In the genomic region with DNA sequence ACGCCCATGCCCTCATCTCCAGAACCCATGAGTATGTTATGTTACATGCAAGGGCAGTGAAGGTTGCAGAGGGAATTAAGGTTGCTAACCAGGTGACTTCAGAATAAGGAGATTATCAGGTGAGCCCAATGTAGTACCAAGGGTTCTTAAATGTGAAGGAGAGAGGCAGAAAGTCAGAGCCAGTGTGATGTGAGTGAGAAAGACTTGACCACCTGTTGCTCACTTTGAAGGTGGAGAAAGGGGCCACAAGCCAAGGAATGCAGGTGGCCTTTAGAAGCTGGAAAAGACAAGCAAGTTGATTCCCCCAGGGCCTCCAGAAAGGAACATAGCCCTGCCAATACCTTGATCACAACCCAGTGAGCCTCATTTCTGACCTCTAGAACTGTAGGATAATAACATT, we compare ENCODE assay signal across 27 cellular contexts.
"Had no signal": no experiment of that assay in that cellular context is flagged by ENCODE, and none has a peak within 500 bp of the region (broad histone marks: within the 10 kb centered on the region; RNA-seq: fewer than 3 reads in every experiment).

No MANE protein-coding gene starts in this region.

- DNase-seq: naive thymus-derived CD4-positive, alpha-beta T cell; natural killer cell; occipital lobe; pancreas; retina; right cardiac atrium; right lobe of liver; sigmoid colon; small intestine; stimulated activated CD4-positive, alpha-beta T cell treated with anti-CD3 and anti-CD28 coated beads, Interleukin-15, amount 100 ng/mL, for 24 hours; stimulated activated CD4-positive, alpha-beta T cell treated with anti-CD3 and anti-CD28 coated beads, Interleukin-2, amount 100 ng/mL, for 24 hours; stimulated activated CD4-positive, alpha-beta T cell treated with anti-CD3 and anti-CD28 coated beads, Interleukin-2, amount 100 ng/mL, for 48 hours; stimulated activated CD4-positive, alpha-beta T cell treated with anti-CD3 and anti-CD28 coated beads, Interleukin-4, amount 100 ng/mL, for 24 hours; stimulated activated naive B cell treated with anti-CD40 and anti-IgM and Interleukin-4, amounts not matched to agents 10 μg/mL and 1 μg/mL and 100 μg/mL, for 72 hours; stimulated activated naive CD4-positive, alpha-beta T cell treated with Interleukin-2 at 50 U/mL for 16 hours; stomach; thyroid gland; trophoblast cell; upper lobe of right lung; uterus had no signal

- H3K4me3 Mint-ChIP-seq: naive thymus-derived CD4-positive, alpha-beta T cell; natural killer cell; nephron; neural progenitor cell; stimulated activated effector memory CD8-positive, alpha-beta T cell treated with anti-CD3 and anti-CD28 coated beads, Interleukin-12 subunit alpha, Interleukin-12 subunit beta, amount 100 ng/mL, for 72 hours; stimulated activated naive B cell treated with anti-CD40 and anti-IgM and Interleukin-4, amounts not matched to agents 10 μg/mL and 1 μg/mL and 100 μg/mL, for 72 hours; stimulated activated naive CD8-positive, alpha-beta T cell treated with anti-CD3 and anti-CD28 coated beads, Interleukin-15, Interleukin-2, amounts not matched to agents 100 ng/mL and 50 ng/mL, for 24 hours had no signal

- H3K9me3 ChIP-seq: pancreas, prostate gland, right lobe of liver, stomach, thoracic aorta, thyroid gland, upper lobe of right lung, uterus had no signal

- H3K4me3 ChIP-seq: neural progenitor cell, pancreas, prostate gland, right lobe of liver, sigmoid colon, stomach, thoracic aorta, thyroid gland, tibial nerve, upper lobe of right lung, uterus had no signal

- H3K27ac Mint-ChIP-seq: naive thymus-derived CD4-positive, alpha-beta T cell; natural killer cell; neural progenitor cell; stimulated activated effector memory CD8-positive, alpha-beta T cell treated with anti-CD3 and anti-CD28 coated beads, Interleukin-12 subunit alpha, Interleukin-12 subunit beta, amount 100 ng/mL, for 72 hours; stimulated activated naive B cell treated with anti-CD40 and anti-IgM and Interleukin-4, amounts not matched to agents 10 μg/mL and 1 μg/mL and 100 μg/mL, for 72 hours; stimulated activated naive CD8-positive, alpha-beta T cell treated with anti-CD3 and anti-CD28 coated beads, Interleukin-15, Interleukin-2, amounts not matched to agents 100 ng/mL and 50 ng/mL, for 24 hours had no signal

- H3K9me3 Mint-ChIP-seq: natural killer cell; stimulated activated effector memory CD8-positive, alpha-beta T cell treated with anti-CD3 and anti-CD28 coated beads, Interleukin-12 subunit alpha, Interleukin-12 subunit beta, amount 100 ng/mL, for 72 hours; stimulated activated naive CD8-positive, alpha-beta T cell treated with anti-CD3 and anti-CD28 coated beads, Interleukin-15, Interleukin-2, amounts not matched to agents 100 ng/mL and 50 ng/mL, for 24 hours had no signal

- H3K27ac ChIP-seq: neural progenitor cell, pancreas, prostate gland, right lobe of liver, sigmoid colon, stomach, thoracic aorta, thyroid gland, tibial nerve, upper lobe of right lung, uterus had no signal

- H3K36me3 ChIP-seq: neural progenitor cell, pancreas, prostate gland, right lobe of liver, sigmoid colon, stomach, thoracic aorta, thyroid gland, tibial nerve, upper lobe of right lung, uterus had no signal

- H3K36me3 Mint-ChIP-seq: naive thymus-derived CD4-positive, alpha-beta T cell; natural killer cell; neural progenitor cell; stimulated activated effector memory CD8-positive, alpha-beta T cell treated with anti-CD3 and anti-CD28 coated beads, Interleukin-12 subunit alpha, Interleukin-12 subunit beta, amount 100 ng/mL, for 72 hours; stimulated activated naive B cell treated with anti-CD40 and anti-IgM and Interleukin-4, amounts not matched to agents 10 μg/mL and 1 μg/mL and 100 μg/mL, for 72 hours had no signal

- H3K4me1 ChIP-seq: neural progenitor cell, pancreas, prostate gland, right lobe of liver, sigmoid colon, stomach, thyroid gland, tibial nerve, upper lobe of right lung, uterus had no signal

- H3K4me1 Mint-ChIP-seq: naive thymus-derived CD4-positive, alpha-beta T cell; natural killer cell; neural progenitor cell; stimulated activated effector memory CD8-positive, alpha-beta T cell treated with anti-CD3 and anti-CD28 coated beads, Interleukin-12 subunit alpha, Interleukin-12 subunit beta, amount 100 ng/mL, for 72 hours; stimulated activated naive B cell treated with anti-CD40 and anti-IgM and Interleukin-4, amounts not matched to agents 10 μg/mL and 1 μg/mL and 100 μg/mL, for 72 hours had no signal
